Comparison of ENCODE assay signal across 15 cellular contexts in genomic region chr13:94557836-94558235, GRCh38. TPM values are rescaled to one million over a fixed set of nuclear protein-coding genes. Genes with fewer than 3 reads are reported as not detected.
DNase-seq lines count a peak whose midpoint lies in the region; ATAC-seq and TF ChIP-seq lines count a peak whose summit lies in the region.
"Had no signal": no experiment of that assay in that cellular context is flagged by ENCODE, and none has a peak within 500 bp of the region (broad histone marks: within the 10 kb centered on the region; RNA-seq: fewer than 3 reads in every experiment).

No MANE protein-coding gene starts in this region.

- H3K4me3 Mint-ChIP-seq in activated T-cell treated with anti-CD3 and anti-CD28 coated beads, Interleukin-2, amount 50 U/mL, for 72 hours: no peak overlapping the region
- H3K4me3 Mint-ChIP-seq in T-cell: no peak overlapping the region

- no peaks in the 10 kb centered on the region for H3K36me3 ChIP-seq in breast epithelium
- H3K36me3 ChIP-seq: HAP-1 had no signal

- H3K4me1 ChIP-seq in breast epithelium: no peaks in the 10 kb centered on the region

- no peaks in the 10 kb centered on the region for H3K9me3 Mint-ChIP-seq in activated T-cell treated with anti-CD3 and anti-CD28 coated beads, Interleukin-2, amount 50 U/mL, for 72 hours
- peaks cover 0 to 3% (median 0%) of the 10 kb centered on the region in 3 donors for H3K9me3 Mint-ChIP-seq in T-cell
- H3K9me3 Mint-ChIP-seq: CD8-positive, alpha-beta memory T cell had no signal

- no peak for TF ChIP-seq POLR2A in breast epithelium (IDR thresholded peaks at IDR 0.05)

- DNase-seq in activated T-cell treated with anti-CD3 and anti-CD28 coated beads, Interleukin-2, amount 50 U/mL, for 72 hours: no peak
- DNase-seq in activated T-cell treated with anti-CD3 and anti-CD28 coated beads, Interleukin-2, amount 50 U/mL, for 1 hour: no peak
- DNase-seq in T-cell (no peak), fibroblast of mammary gland (ENCODE audit: low read depth) (peak; percentile 33), sciatic nerve (ENCODE audit: low spot score) (no peak), breast epithelium (ENCODE audit: low spot score in 2 of 2) (no peak)
- DNase-seq: 8988T, AML-193, DMS53 had no signal

- peaks cover 27% of the 10 kb centered on the region for H3K4me1 Mint-ChIP-seq in activated T-cell treated with anti-CD3 and anti-CD28 coated beads, Interleukin-2, amount 50 U/mL, for 72 hours (ENCODE audit: low read depth)
- H3K4me1 Mint-ChIP-seq in T-cell: peaks cover 16 to 21% (median 19%) of the 10 kb centered on the region in 3 donors

- peaks cover 0 to 5% of the 10 kb centered on the region in 2 donors for H3K36me3 Mint-ChIP-seq in activated T-cell treated with anti-CD3 and anti-CD28 coated beads, Interleukin-2, amount 50 U/mL, for 72 hours (ENCODE audit: insufficient read depth in 2 of 2)
- peaks cover 4% of the 10 kb centered on the region for H3K36me3 Mint-ChIP-seq in T-cell

- no peaks in the 10 kb centered on the region for H3K27me3 ChIP-seq in breast epithelium
- H3K27me3 ChIP-seq: BLaER1 had no signal

- CTCF ChIA-PET in T-cell (lab: Charles Lee): no interaction called here

- H3K27ac ChIP-seq in breast epithelium: no peak overlapping the region
- H3K27ac ChIP-seq: BLaER1 had no signal

- H3K4me3 ChIP-seq in fibroblast of mammary gland (ENCODE audit: control insufficient read depth, low read depth, low read length) (no peak overlapping the region), breast epithelium (no peak overlapping the region)
- H3K4me3 ChIP-seq: BLaER1, GM12878, HAP-1 had no signal

- POLR2A ChIA-PET in T-cell (lab: Charles Lee): no interaction called here

- intact Hi-C loops in sciatic nerve (cut with DNase I): no loop called here
- intact Hi-C loops in breast epithelium (cut with DNase I; ENCODE audit: low total_unique reads): no loop called here

- TF ChIP-seq CTCF in fibroblast of mammary gland (conservative IDR thresholded peaks at IDR 0.05; ENCODE audit: control insufficient read depth, insufficient read depth, low read depth, low read length): no peak
- no peak for TF ChIP-seq CTCF in breast epithelium (IDR thresholded peaks at IDR 0.05)

- no peak for ATAC-seq in activated T-cell treated with anti-CD3 and anti-CD28 coated beads, Interleukin-2, amount 50 U/mL, for 72 hours (replicated peaks in 1 of 2)
- ATAC-seq in T-cell (replicated peaks in 1 of 4): no peak
- peak; percentile 17 for ATAC-seq in sciatic nerve
- no peak for ATAC-seq in GM18858 (IDR thresholded peaks at IDR 0.05; ENCODE audit: unreplicated experiment)
- no peak for ATAC-seq in GM21529 (IDR thresholded peaks at IDR 0.05; ENCODE audit: unreplicated experiment)
- ATAC-seq: GM12878 had no signal

- no peaks in the 10 kb centered on the region for H3K27me3 Mint-ChIP-seq in activated T-cell treated with anti-CD3 and anti-CD28 coated beads, Interleukin-2, amount 50 U/mL, for 72 hours (ENCODE audit: low read depth)
- no peaks in the 10 kb centered on the region for H3K27me3 Mint-ChIP-seq in T-cell
- H3K27me3 Mint-ChIP-seq: CD8-positive, alpha-beta memory T cell had no signal

- peak overlapping the region; percentile 6 for H3K27ac Mint-ChIP-seq in activated T-cell treated with anti-CD3 and anti-CD28 coated beads, Interleukin-2, amount 50 U/mL, for 72 hours
- H3K27ac Mint-ChIP-seq in T-cell: peak overlapping the region; percentile 24 to 84

- no peaks in the 10 kb centered on the region for H3K9me3 ChIP-seq in breast epithelium
- H3K9me3 ChIP-seq: HAP-1 had no signal

RNA-seq across cellular contexts. Expression of gene TGDS, which starts 38.1 kb away (rescaled TPM):
- 10 to 100 TPM; 20.7 to 21.1 TPM for total RNA-seq in activated T-cell treated with anti-CD3 and anti-CD28 coated beads, Interleukin-2, amount 50 U/mL, for 72 hours
- total RNA-seq in T-cell: 10 to 100 TPM in 3 of 5 donors, 1 to 10 TPM in 2; 5.6 to 16.4 (median 12.9) TPM
- 14.0 TPM for total RNA-seq in sciatic nerve
- 10 to 100 TPM; 12.1 to 21.2 (median 12.5) TPM for total RNA-seq in breast epithelium

RNA-seq across cellular contexts. Expression of gene GPR180, which starts 43.8 kb away (rescaled TPM):
- 1 to 10 TPM; 7.6 to 7.9 TPM for total RNA-seq in activated T-cell treated with anti-CD3 and anti-CD28 coated beads, Interleukin-2, amount 50 U/mL, for 72 hours
- total RNA-seq in T-cell (1 to 10 TPM; 2.0 to 4.0 (median 3.4) TPM), sciatic nerve (5.8 TPM), breast epithelium (1 to 10 TPM; 6.2 to 8.9 (median 7.9) TPM)
